Comparison of ENCODE assay signal across 1 cellular context in the genomic region with DNA sequence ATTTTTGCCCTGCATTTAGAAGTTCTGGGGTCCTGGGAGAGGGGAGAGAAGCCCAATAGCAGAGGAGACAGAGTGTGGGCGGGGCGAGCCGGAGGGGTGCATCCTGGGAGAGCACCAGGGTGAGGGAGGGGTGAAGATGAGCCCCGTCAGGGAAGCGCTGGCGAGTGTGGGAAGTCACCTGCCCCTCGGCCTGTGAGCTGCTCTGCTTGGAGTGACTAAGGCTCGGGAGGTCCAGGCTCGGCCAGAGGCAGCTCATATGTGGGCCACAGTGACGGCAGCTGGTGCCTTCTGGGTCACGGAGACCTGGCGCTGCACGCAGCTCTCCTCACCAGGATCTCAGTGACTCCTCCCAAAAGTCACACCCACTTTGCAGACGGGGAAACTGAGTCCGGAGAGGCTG.
TF ChIP-seq lines count a peak whose summit lies in the region.

No MANE protein-coding gene starts in this region.

TF ChIP-seq in K562, 482 proteins besides CTCF, POLR2A, EP300 and RAD21:
- 0 out of 2 replicates have a peak, but pooled peaks have one; percentile 18 for TF ChIP-seq ZNF143 (CRISPR knock-in tag; IDR thresholded peaks at IDR 0.05)
- TF ChIP-seq KDM4B (IDR thresholded peaks at IDR 0.05; ENCODE audit: borderline replicate concordance in 2 of 2, low read depth in 1 of 2) = no peak
